ENCODE assay signal across 8 cellular contexts in genomic region chr1:2382621-2383361, GRCh38. TPM values are rescaled to one million over a fixed set of nuclear protein-coding genes. Genes with fewer than 3 reads are reported as not detected.
DNase-seq lines count a peak whose midpoint lies in the region; ATAC-seq and TF ChIP-seq lines count a peak whose summit lies in the region.

No MANE protein-coding gene starts in this region.

- no peaks in the 10 kb centered on the region for H3K27me3 ChIP-seq in CD8-positive, alpha-beta T cell (ENCODE audit: insufficient read depth, low read length)

- no peaks in the 10 kb centered on the region for H3K9me3 ChIP-seq in CD8-positive, alpha-beta T cell (ENCODE audit: low read length)

- H3K27me3 Mint-ChIP-seq in CD8-positive, alpha-beta T cell (ENCODE audit: low read depth), result no peaks in the 10 kb centered on the region
- no peaks in the 10 kb centered on the region for H3K27me3 Mint-ChIP-seq in activated T-helper 17 cell treated with anti-CD3 and anti-CD28 coated beads, Interleukin-2, amount 50 U/mL, for 72 hours

- DNase-seq in CD8-positive, alpha-beta T cell, result peak in 3 of 7 experiments; percentile 23 to 57 (median 28)
- no peak for DNase-seq in HFF-Myc (ENCODE audit: extremely low read depth, low read depth)
- peak; percentile 54 for DNase-seq in left ventricle myocardium superior
- peak; percentile 6 for DNase-seq in stimulated activated naive CD4-positive, alpha-beta T cell treated with Interleukin-2 at 50 U/mL for 16 hours (lab: John Stamatoyannopoulos, UW)
- DNase-seq in NCI-H2029 treated with DMSO at 0.1 percent for 48 hours (lab: John Stamatoyannopoulos, UW), result no peak
- DNase-seq in DMS153 (lab: John Stamatoyannopoulos, UW), result no peak

- POLR2A ChIA-PET in CD8-positive, alpha-beta T cell (lab: Charles Lee), result interaction anchor here (1.3 to 2.9 kb wide), 3 partner anchors 151 to 188 kb away, joined by 3 to 16 read pairs (median 7); partner anchors contain the start of gene FAAP20

- peaks cover 3% of the 10 kb centered on the region for H3K4me1 Mint-ChIP-seq in CD8-positive, alpha-beta T cell (ENCODE audit: low read depth)
- H3K4me1 Mint-ChIP-seq in activated T-helper 17 cell treated with anti-CD3 and anti-CD28 coated beads, Interleukin-2, amount 50 U/mL, for 72 hours, result no peaks in the 10 kb centered on the region

- H3K27ac Mint-ChIP-seq in CD8-positive, alpha-beta T cell, result no peak overlapping the region
- no peak overlapping the region for H3K27ac Mint-ChIP-seq in activated T-helper 17 cell treated with anti-CD3 and anti-CD28 coated beads, Interleukin-2, amount 50 U/mL, for 72 hours

- CTCF ChIA-PET in CD8-positive, alpha-beta T cell (lab: Charles Lee), result interaction anchor here (0.7 to 20.3 kb wide), 19 partner anchors 8 to 209 kb away, joined by 3 to 332 read pairs (median 4); partner anchors contain the start of genes FAAP20, MORN1 and RER1

- H3K4me3 Mint-ChIP-seq in CD8-positive, alpha-beta T cell, result no peak overlapping the region
- H3K4me3 Mint-ChIP-seq in activated T-helper 17 cell treated with anti-CD3 and anti-CD28 coated beads, Interleukin-2, amount 50 U/mL, for 72 hours, result no peak overlapping the region

- peaks cover 15% of the 10 kb centered on the region for H3K4me1 ChIP-seq in CD8-positive, alpha-beta T cell (ENCODE audit: insufficient read depth, low read length)

- no peak overlapping the region for H3K4me3 ChIP-seq in CD8-positive, alpha-beta T cell (ENCODE audit: low read depth, low read length)
- no peak overlapping the region for H3K4me3 ChIP-seq in HFF-Myc (replicated peaks; ENCODE audit: low read depth, low read length)

- peak; percentile 20 for TF ChIP-seq CTCF in CD8-positive, alpha-beta T cell (IDR thresholded peaks at IDR 0.05)
- peak; percentile 54 for TF ChIP-seq CTCF in HFF-Myc (IDR thresholded peaks at IDR 0.05; ENCODE audit: low read depth, low read length, missing control alignments)

- no peaks in the 10 kb centered on the region for H3K36me3 Mint-ChIP-seq in CD8-positive, alpha-beta T cell
- no peaks in the 10 kb centered on the region for H3K36me3 Mint-ChIP-seq in activated T-helper 17 cell treated with anti-CD3 and anti-CD28 coated beads, Interleukin-2, amount 50 U/mL, for 72 hours (ENCODE audit: low read depth)

- no peaks in the 10 kb centered on the region for H3K36me3 ChIP-seq in CD8-positive, alpha-beta T cell (ENCODE audit: insufficient read depth, low read length)

- intact Hi-C loops in CD8-positive, alpha-beta T cell (cut with DNase I, micrococcal nuclease), result loop anchor here (1.0 to 5.0 kb wide), 3 partner anchors 65 to 291 kb away; no protein-coding TSS in a partner anchor
- intact Hi-C loops in left ventricle myocardium superior (cut with micrococcal nuclease), result loop anchor here (5.0 kb wide), 1 partner anchor 185 kb away; no protein-coding TSS in a partner anchor

- no peaks in the 10 kb centered on the region for H3K9me3 Mint-ChIP-seq in CD8-positive, alpha-beta T cell
- H3K9me3 Mint-ChIP-seq in activated T-helper 17 cell treated with anti-CD3 and anti-CD28 coated beads, Interleukin-2, amount 50 U/mL, for 72 hours, result no peaks in the 10 kb centered on the region

- H3K27ac ChIP-seq in CD8-positive, alpha-beta T cell (ENCODE audit: low read depth, low read length), result no peak overlapping the region

- no peak for ATAC-seq in CD8-positive, alpha-beta T cell
- peak; percentile 8 for ATAC-seq in activated T-helper 17 cell treated with anti-CD3 and anti-CD28 coated beads, Interleukin-2, amount 50 U/mL, for 72 hours (replicated peaks)
- ATAC-seq in left ventricle myocardium superior, result peak; percentile 36
- ATAC-seq in GM21367 (IDR thresholded peaks at IDR 0.05; ENCODE audit: unreplicated experiment), result no peak

RNA-seq across cellular contexts. Expression of gene MORN1, which starts 8.6 kb away (rescaled TPM):
- total RNA-seq in CD8-positive, alpha-beta T cell, result 1 to 10 TPM; 4.9 to 5.0 TPM
- 1 to 10 TPM; 4.4 to 5.3 TPM for total RNA-seq in activated T-helper 17 cell treated with anti-CD3 and anti-CD28 coated beads, Interleukin-2, amount 50 U/mL, for 72 hours
- total RNA-seq in left ventricle myocardium superior, result 5.3 TPM

RNA-seq across cellular contexts. Expression of gene RER1, which starts 8.8 kb away (rescaled TPM):
- 10 to 100 TPM; 54.6 to 58.7 TPM for total RNA-seq in CD8-positive, alpha-beta T cell
- 100 to 1,000 TPM; 120 to 180 TPM for total RNA-seq in activated T-helper 17 cell treated with anti-CD3 and anti-CD28 coated beads, Interleukin-2, amount 50 U/mL, for 72 hours
- total RNA-seq in left ventricle myocardium superior, result 98.1 TPM

RNA-seq across cellular contexts. Expression of gene PEX10, which starts 29.6 kb away (rescaled TPM):
- total RNA-seq in CD8-positive, alpha-beta T cell, result 10 to 100 TPM; 11.6 to 11.8 TPM
- 10 to 100 TPM; 10.0 to 13.1 TPM for total RNA-seq in activated T-helper 17 cell treated with anti-CD3 and anti-CD28 coated beads, Interleukin-2, amount 50 U/mL, for 72 hours
- 13.7 TPM for total RNA-seq in left ventricle myocardium superior

Comparison
In these comparisons a context has a peak if more than half of its experiments do, and no peak if none do; other contexts are left out.
1. ATAC-seq: peak in activated T-helper 17 cell treated with anti-CD3 and anti-CD28 coated beads, Interleukin-2, amount 50 U/mL, for 72 hours (single experiment) and left ventricle myocardium superior (single experiment); none in CD8-positive, alpha-beta T cell (single experiment) and GM21367 (single experiment).
2. DNase-seq: peak in left ventricle myocardium superior (single experiment) and stimulated activated naive CD4-positive, alpha-beta T cell treated with Interleukin-2 at 50 U/mL for 16 hours (single experiment); none in HFF-Myc (single experiment), NCI-H2029 treated with DMSO at 0.1 percent for 48 hours (single experiment) and DMS153 (single experiment).